ENCODE assay signal across 8 cellular contexts in the genomic region with DNA sequence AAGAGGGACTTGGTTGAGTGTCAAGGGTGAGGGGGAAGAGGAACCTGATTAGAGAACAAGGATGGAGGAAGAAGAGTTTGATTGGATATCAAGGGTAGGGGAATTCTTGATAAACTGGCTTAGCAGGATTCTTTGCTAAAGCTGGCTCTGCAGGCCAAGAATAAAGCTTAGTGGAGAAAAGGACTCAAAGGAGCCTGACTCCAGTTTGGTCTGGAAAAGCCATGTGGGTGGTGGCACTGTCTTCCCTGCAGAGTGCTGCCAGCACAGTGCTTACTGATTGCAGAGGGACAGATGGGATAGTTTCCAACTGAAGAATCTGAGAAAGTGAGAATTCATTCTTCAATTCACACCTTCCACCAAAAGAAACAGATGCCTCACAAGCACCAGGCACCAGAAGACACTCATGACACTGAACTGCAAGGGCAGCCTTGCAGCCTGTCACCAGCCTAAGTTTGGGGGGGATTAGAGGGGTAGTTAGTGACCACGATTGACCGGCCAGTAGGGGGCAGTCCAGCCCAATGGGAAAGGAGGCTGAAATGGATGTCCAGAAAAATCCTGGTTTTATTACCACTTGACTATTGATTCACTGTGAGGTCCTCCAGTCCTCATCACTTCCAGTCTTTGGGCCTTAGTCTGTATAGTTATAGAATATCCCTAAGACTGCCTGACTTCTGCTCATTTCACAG.
DNase-seq lines count a peak whose midpoint lies in the region; TF ChIP-seq lines count a peak whose summit lies in the region.

No MANE protein-coding gene starts in this region.

- DNase-seq in COR-L47 (lab: John Stamatoyannopoulos, UW) (peak; percentile 42), H7 (peak; percentile 79), SK-MEL-5 (ENCODE audit: low read depth, low spot score) (peak; percentile 60), kidney epithelial cell (ENCODE audit: low read depth) (no peak), LoVo (ENCODE audit: low spot score) (no peak), cerebellar nuclear complex (lab: John Stamatoyannopoulos, UW) (no peak), T1000 (lab: John Stamatoyannopoulos, UW) (no peak), glomerular visceral epithelial cell (ENCODE audit: extremely low spot score) (no peak)

- peak; percentile 22 for TF ChIP-seq CTCF in kidney epithelial cell (IDR thresholded peaks at IDR 0.05; ENCODE audit: insufficient read depth, low read length, poor library complexity, severe bottlenecking)

- in situ Hi-C loops in SK-MEL-5 (cut with HindIII; ENCODE audit: low pct_unique_long_range_greater_than_20kb, low sequenced_read_pairs) = no loop called here

- no peaks in the 10 kb centered on the region for H3K36me3 ChIP-seq in H7 (replicated peaks; ENCODE audit: control insufficient read depth, insufficient read depth, low read length)
- no peaks in the 10 kb centered on the region for H3K36me3 ChIP-seq in kidney epithelial cell (ENCODE audit: control insufficient read depth, insufficient read depth, low read length)

- no peaks in the 10 kb centered on the region for H3K27me3 ChIP-seq in H7 (ENCODE audit: control insufficient read depth, insufficient read depth, low read length)
- H3K27me3 ChIP-seq in kidney epithelial cell (ENCODE audit: control insufficient read depth, insufficient read depth, low read length) = peaks cover 10% of the 10 kb centered on the region

- H3K4me3 ChIP-seq in H7 (ENCODE audit: insufficient read depth, low read depth, low read length) (no peak overlapping the region), kidney epithelial cell (ENCODE audit: low read depth, low read length) (no peak overlapping the region)

Comparison
In these comparisons a context has a peak if more than half of its experiments do, and no peak if none do; other contexts are left out.
1. DNase-seq: peak in COR-L47 (single experiment), H7 (single experiment) and SK-MEL-5 (single experiment); none in kidney epithelial cell (single experiment), LoVo (single experiment), cerebellar nuclear complex (0 of 2), T1000 (single experiment) and glomerular visceral epithelial cell (single experiment).